In the genomic region with DNA sequence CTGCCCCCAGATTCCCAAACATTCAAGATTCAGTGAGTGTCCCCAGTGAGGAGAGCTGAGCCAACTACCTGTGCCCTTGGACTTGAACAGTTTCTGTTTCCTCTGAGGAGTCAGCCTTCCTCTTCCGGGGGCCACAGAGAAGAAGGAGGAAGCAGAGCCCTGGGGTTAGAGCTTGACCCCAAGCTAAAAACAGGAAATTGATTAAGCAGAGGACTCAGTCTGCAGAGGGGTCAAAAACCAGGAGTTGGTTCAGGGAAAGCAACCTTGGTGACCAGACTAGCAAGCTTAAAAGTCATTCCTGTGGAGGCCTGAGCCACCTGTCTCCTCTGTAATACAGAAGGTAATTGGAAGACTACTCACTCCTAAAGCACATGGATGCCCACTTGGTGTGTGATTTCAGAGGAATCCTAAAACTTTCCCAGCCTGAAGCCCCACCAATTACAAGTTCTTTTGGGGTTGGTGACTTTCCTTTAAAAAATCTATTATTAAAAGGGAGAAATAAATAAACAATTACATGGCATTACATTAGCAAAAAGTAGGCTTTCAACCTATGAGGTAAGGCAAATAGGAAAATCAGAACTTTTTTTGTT, we compare ENCODE assay signal across 1 cellular context.
TF ChIP-seq lines count a peak whose summit lies in the region.

No MANE protein-coding gene starts in this region.

TF ChIP-seq in HepG2, 621 proteins besides CTCF, POLR2A, EP300 and RAD21 (continued from another document and continues in another):
- TF ChIP-seq ZNF253 (CRISPR knock-in tag; IDR thresholded peaks at IDR 0.05; ENCODE audit: borderline replicate concordance) (no peak), ZFX (CRISPR knock-in tag; IDR thresholded peaks at IDR 0.05; ENCODE audit: low read depth) (peak; percentile 43), ZNF83 (CRISPR knock-in tag; IDR thresholded peaks at IDR 0.05; ENCODE audit: borderline replicate concordance) (no peak), MYNN (CRISPR knock-in tag; IDR thresholded peaks at IDR 0.05; ENCODE audit: low read depth) (no peak), ZSCAN12 (CRISPR knock-in tag; IDR thresholded peaks at IDR 0.05) (no peak), ZNF430 (CRISPR knock-in tag; IDR thresholded peaks at IDR 0.05) (no peak), NFYB (CRISPR knock-in tag; IDR thresholded peaks at IDR 0.05) (no peak), TCF7L2 (IDR thresholded peaks at IDR 0.05; ENCODE audit: low read depth, low read length) (no peak), CENPT (CRISPR knock-in tag; IDR thresholded peaks at IDR 0.05; ENCODE audit: low read depth) (no peak), ZNF101 (CRISPR knock-in tag; IDR thresholded peaks at IDR 0.05; ENCODE audit: borderline replicate concordance, low read depth) (no peak), ZFP82 (CRISPR knock-in tag; IDR thresholded peaks at IDR 0.05; ENCODE audit: borderline replicate concordance) (no peak), SNAPC5 (CRISPR knock-in tag; IDR thresholded peaks at IDR 0.05; ENCODE audit: borderline replicate concordance) (no peak), GABPB1 (CRISPR knock-in tag; IDR thresholded peaks at IDR 0.05) (peak; percentile 76), RFXANK (CRISPR knock-in tag; IDR thresholded peaks at IDR 0.05) (no peak), CC2D1A (CRISPR knock-in tag; IDR thresholded peaks at IDR 0.05) (no peak), RARA (CRISPR knock-in tag; IDR thresholded peaks at IDR 0.05) (peak; percentile 93), TBX3 (IDR thresholded peaks at IDR 0.05; ENCODE audit: borderline replicate concordance) (no peak), AKNA (CRISPR knock-in tag; IDR thresholded peaks at IDR 0.05; ENCODE audit: borderline replicate concordance) (peak; percentile 69; the same call in 1 of the 2 replicates), RFXAP (CRISPR knock-in tag; IDR thresholded peaks at IDR 0.05; ENCODE audit: borderline replicate concordance) (peak; percentile 79; the same call in 1 of the 2 replicates), ZNF292 (CRISPR knock-in tag; IDR thresholded peaks at IDR 0.05; ENCODE audit: borderline replicate concordance, low read depth) (peak; percentile 66), ZNF891 (CRISPR knock-in tag; IDR thresholded peaks at IDR 0.05) (no peak), MTF2 (CRISPR knock-in tag; IDR thresholded peaks at IDR 0.05; ENCODE audit: borderline replicate concordance) (no peak), ZNF549 (CRISPR knock-in tag; IDR thresholded peaks at IDR 0.05) (no peak), FOXA3 (CRISPR knock-in tag; IDR thresholded peaks at IDR 0.05) (peak; percentile 37; the same call in 1 of the 2 replicates), ZNF703 (CRISPR knock-in tag; IDR thresholded peaks at IDR 0.05; ENCODE audit: borderline replicate concordance) (no peak), KLF6 (CRISPR knock-in tag; IDR thresholded peaks at IDR 0.05) (no peak), SAFB2 (CRISPR knock-in tag; IDR thresholded peaks at IDR 0.05; ENCODE audit: borderline replicate concordance, low read depth) (no peak), DMAP1 (CRISPR knock-in tag; IDR thresholded peaks at IDR 0.05) (no peak), NFIB (CRISPR knock-in tag; IDR thresholded peaks at IDR 0.05; ENCODE audit: borderline replicate concordance) (no peak), ZNF33B (CRISPR knock-in tag; IDR thresholded peaks at IDR 0.05) (no peak), ZNF564 (CRISPR knock-in tag; IDR thresholded peaks at IDR 0.05) (peak; percentile 61; the same call in 1 of the 2 replicates)
- TF ChIP-seq, protein P1, sequence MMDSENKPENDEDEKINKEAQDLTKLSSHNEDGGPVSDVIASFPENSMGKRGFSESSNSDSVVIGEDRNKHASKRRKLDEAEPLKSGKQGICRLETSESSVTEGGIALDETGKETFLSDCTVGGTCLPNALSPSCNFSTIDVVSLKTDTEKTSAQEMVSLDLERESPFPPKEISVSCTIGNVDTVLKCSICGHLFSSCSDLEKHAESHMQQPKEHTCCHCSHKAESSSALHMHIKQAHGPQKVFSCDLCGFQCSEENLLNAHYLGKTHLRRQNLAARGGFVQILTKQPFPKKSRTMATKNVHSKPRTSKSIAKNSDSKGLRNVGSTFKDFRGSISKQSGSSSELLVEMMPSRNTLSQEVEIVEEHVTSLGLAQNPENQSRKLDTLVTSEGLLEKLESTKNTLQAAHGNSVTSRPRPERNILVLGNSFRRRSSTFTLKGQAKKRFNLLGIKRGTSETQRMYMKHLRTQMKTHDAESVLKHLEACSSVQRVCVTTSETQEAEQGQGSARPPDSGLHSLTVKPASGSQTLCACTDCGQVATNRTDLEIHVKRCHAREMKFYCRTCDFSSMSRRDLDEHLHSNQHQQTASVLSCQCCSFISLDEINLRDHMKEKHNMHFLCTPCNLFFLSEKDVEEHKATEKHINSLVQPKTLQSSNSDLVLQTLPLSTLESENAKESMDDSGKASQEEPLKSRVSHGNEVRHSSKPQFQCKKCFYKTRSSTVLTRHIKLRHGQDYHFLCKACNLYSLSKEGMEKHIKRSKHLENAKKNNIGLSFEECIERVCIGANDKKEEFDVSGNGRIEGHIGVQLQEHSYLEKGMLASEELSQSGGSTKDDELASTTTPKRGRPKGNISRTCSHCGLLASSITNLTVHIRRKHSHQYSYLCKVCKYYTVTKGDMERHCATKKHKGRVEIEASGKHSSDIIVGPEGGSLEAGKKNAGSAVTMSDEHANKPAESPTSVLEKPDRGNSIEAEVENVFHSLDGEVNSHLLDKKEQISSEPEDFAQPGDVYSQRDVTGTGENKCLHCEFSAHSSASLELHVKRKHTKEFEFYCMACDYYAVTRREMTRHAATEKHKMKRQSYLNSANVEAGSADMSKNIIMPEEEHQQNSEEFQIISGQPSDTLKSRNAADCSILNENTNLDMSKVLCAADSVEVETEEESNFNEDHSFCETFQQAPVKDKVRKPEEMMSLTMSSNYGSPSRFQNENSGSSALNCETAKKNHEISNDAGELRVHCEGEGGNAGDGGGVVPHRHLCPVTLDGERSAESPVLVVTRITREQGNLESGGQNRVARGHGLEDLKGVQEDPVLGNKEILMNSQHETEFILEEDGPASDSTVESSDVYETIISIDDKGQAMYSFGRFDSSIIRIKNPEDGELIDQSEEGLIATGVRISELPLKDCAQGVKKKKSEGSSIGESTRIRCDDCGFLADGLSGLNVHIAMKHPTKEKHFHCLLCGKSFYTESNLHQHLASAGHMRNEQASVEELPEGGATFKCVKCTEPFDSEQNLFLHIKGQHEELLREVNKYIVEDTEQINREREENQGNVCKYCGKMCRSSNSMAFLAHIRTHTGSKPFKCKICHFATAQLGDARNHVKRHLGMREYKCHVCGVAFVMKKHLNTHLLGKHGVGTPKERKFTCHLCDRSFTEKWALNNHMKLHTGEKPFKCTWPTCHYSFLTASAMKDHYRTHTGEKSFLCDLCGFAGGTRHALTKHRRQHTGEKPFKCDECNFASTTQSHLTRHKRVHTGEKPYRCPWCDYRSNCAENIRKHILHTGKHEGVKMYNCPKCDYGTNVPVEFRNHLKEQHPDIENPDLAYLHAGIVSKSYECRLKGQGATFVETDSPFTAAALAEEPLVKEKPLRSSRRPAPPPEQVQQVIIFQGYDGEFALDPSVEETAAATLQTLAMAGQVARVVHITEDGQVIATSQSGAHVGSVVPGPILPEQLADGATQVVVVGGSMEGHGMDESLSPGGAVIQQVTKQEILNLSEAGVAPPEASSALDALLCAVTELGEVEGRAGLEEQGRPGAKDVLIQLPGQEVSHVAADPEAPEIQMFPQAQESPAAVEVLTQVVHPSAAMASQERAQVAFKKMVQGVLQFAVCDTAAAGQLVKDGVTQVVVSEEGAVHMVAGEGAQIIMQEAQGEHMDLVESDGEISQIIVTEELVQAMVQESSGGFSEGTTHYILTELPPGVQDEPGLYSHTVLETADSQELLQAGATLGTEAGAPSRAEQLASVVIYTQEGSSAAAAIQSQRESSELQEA (CRISPR knock-in tag; IDR thresholded peaks at IDR 0.05; ENCODE audit: not compliant biosample characterization), result no peak
- TF ChIP-seq, protein P2, sequence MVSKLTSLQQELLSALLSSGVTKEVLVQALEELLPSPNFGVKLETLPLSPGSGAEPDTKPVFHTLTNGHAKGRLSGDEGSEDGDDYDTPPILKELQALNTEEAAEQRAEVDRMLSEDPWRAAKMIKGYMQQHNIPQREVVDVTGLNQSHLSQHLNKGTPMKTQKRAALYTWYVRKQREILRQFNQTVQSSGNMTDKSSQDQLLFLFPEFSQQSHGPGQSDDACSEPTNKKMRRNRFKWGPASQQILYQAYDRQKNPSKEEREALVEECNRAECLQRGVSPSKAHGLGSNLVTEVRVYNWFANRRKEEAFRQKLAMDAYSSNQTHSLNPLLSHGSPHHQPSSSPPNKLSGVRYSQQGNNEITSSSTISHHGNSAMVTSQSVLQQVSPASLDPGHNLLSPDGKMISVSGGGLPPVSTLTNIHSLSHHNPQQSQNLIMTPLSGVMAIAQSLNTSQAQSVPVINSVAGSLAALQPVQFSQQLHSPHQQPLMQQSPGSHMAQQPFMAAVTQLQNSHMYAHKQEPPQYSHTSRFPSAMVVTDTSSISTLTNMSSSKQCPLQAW (CRISPR knock-in tag; IDR thresholded peaks at IDR 0.05), result peak; percentile 86
- TF ChIP-seq, protein P3, sequence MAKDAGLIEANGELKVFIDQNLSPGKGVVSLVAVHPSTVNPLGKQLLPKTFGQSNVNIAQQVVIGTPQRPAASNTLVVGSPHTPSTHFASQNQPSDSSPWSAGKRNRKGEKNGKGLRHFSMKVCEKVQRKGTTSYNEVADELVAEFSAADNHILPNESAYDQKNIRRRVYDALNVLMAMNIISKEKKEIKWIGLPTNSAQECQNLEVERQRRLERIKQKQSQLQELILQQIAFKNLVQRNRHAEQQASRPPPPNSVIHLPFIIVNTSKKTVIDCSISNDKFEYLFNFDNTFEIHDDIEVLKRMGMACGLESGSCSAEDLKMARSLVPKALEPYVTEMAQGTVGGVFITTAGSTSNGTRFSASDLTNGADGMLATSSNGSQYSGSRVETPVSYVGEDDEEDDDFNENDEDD (CRISPR knock-in tag; IDR thresholded peaks at IDR 0.05; ENCODE audit: borderline replicate concordance), result no peak
- TF ChIP-seq, protein P4, sequence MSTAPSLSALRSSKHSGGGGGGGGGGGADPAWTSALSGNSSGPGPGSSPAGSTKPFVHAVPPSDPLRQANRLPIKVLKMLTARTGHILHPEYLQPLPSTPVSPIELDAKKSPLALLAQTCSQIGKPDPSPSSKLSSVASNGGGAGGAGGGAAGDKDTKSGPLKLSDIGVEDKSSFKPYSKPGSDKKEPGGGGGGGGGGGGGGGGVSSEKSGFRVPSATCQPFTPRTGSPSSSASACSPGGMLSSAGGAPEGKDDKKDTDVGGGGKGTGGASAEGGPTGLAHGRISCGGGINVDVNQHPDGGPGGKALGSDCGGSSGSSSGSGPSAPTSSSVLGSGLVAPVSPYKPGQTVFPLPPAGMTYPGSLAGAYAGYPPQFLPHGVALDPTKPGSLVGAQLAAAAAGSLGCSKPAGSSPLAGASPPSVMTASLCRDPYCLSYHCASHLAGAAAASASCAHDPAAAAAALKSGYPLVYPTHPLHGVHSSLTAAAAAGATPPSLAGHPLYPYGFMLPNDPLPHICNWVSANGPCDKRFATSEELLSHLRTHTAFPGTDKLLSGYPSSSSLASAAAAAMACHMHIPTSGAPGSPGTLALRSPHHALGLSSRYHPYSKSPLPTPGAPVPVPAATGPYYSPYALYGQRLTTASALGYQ (CRISPR knock-in tag; IDR thresholded peaks at IDR 0.05), result peak; percentile 58
- TF ChIP-seq, protein P5, sequence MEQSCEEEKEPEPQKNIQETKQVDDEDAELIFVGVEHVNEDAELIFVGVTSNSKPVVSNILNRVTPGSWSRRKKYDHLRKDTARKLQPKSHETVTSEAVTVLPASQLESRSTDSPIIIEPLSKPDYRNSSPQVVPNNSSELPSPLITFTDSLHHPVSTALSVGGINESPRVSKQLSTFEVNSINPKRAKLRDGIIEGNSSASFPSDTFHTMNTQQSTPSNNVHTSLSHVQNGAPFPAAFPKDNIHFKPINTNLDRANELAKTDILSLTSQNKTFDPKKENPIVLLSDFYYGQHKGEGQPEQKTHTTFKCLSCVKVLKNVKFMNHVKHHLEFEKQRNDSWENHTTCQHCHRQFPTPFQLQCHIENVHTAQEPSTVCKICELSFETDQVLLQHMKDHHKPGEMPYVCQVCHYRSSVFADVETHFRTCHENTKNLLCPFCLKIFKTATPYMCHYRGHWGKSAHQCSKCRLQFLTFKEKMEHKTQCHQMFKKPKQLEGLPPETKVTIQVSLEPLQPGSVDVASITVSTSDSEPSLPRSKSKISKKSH (CRISPR knock-in tag; IDR thresholded peaks at IDR 0.05; ENCODE audit: borderline replicate concordance), result no peak
- TF ChIP-seq, protein P6, sequence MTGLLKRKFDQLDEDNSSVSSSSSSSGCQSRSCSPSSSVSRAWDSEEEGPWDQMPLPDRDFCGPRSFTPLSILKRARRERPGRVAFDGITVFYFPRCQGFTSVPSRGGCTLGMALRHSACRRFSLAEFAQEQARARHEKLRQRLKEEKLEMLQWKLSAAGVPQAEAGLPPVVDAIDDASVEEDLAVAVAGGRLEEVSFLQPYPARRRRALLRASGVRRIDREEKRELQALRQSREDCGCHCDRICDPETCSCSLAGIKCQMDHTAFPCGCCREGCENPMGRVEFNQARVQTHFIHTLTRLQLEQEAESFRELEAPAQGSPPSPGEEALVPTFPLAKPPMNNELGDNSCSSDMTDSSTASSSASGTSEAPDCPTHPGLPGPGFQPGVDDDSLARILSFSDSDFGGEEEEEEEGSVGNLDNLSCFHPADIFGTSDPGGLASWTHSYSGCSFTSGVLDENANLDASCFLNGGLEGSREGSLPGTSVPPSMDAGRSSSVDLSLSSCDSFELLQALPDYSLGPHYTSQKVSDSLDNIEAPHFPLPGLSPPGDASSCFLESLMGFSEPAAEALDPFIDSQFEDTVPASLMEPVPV (CRISPR knock-in tag; IDR thresholded peaks at IDR 0.05), result no peak
